In genomic region chr10:131568866-131569265, GRCh38 we compare ENCODE assay signal across 32 cellular contexts.
"Had no signal": no experiment of that assay in that cellular context is flagged by ENCODE, and none has a peak within 500 bp of the region (broad histone marks: within the 10 kb centered on the region; RNA-seq: fewer than 3 reads in every experiment).

No MANE protein-coding gene starts in this region.

- H3K36me3 Mint-ChIP-seq: activated naive CD4-positive, alpha-beta T cell treated with anti-CD3 and anti-CD28 coated beads, Interleukin-2, amount 50 U/mL, for 24 hours; activated naive CD8-positive, alpha-beta T cell treated with anti-CD3 and anti-CD28 coated beads for 36 hours had no signal

- H3K27ac Mint-ChIP-seq: activated B cell treated with CpG ODN at 0.5 μM for 24 hours; activated CD8-positive, alpha-beta T cell treated with anti-CD3 and anti-CD28 coated beads for 36 hours; activated naive CD4-positive, alpha-beta T cell treated with anti-CD3 and anti-CD28 coated beads for 36 hours; activated naive CD4-positive, alpha-beta T cell treated with anti-CD3 and anti-CD28 coated beads, Interleukin-2, amount 50 U/mL, for 24 hours; activated naive CD8-positive, alpha-beta T cell treated with anti-CD3 and anti-CD28 coated beads for 36 hours; activated naive CD8-positive, alpha-beta T cell treated with anti-CD3 and anti-CD28 coated beads, Interleukin-2, amount 50 U/mL, for 24 hours; activated T-helper 1 cell treated with anti-CD3 and anti-CD28 coated beads, Interleukin-12 subunit alpha, Interleukin-12 subunit beta, Interleukin-2, Interleukin-4 antibody, amounts not matched to agents 30 ng/mL and 10 ng/mL and 1 ng/mL, durations not matched to agents 14 hours and 24 hours and 36 hours; activated T-helper 2 cell treated with anti-CD3 and anti-CD28 coated beads, Interferon-gamma antibody, Interleukin-2, Interleukin-4, amounts not matched to agents 10 μg/mL and 5 μg/mL and 100 μg/mL, durations not matched to agents 14 hours and 24 hours and 36 hours; T-helper 17 cell; T-helper 2 cell treated with Interferon-gamma antibody and Interleukin-4, amounts not matched to agents 5 μg/mL and 100 μg/mL, for 36 hours had no signal

- H3K27me3 ChIP-seq: adrenal gland, body of pancreas had no signal

- ATAC-seq: activated CD4-positive, CD25-positive, alpha-beta regulatory T cell treated with anti-CD3 and anti-CD28 coated beads, Interleukin-2, amount 50 U/mL, for 24 hours; activated CD8-positive, alpha-beta T cell treated with anti-CD3 and anti-CD28 coated beads for 36 hours; activated naive CD8-positive, alpha-beta T cell treated with anti-CD3 and anti-CD28 coated beads, Interleukin-2, amount 50 U/mL, for 24 hours; body of pancreas; esophagus mucosa; T-helper 17 cell had no signal

- H3K4me1 ChIP-seq: adrenal gland, body of pancreas had no signal

- H3K4me1 Mint-ChIP-seq: activated B cell treated with CpG ODN at 0.5 μM for 24 hours; activated naive CD4-positive, alpha-beta T cell treated with anti-CD3 and anti-CD28 coated beads, Interleukin-2, amount 50 U/mL, for 24 hours; activated naive CD8-positive, alpha-beta T cell treated with anti-CD3 and anti-CD28 coated beads for 36 hours; activated naive CD8-positive, alpha-beta T cell treated with anti-CD3 and anti-CD28 coated beads, Interleukin-2, amount 50 U/mL, for 24 hours; T-helper 17 cell had no signal

- H3K4me3 Mint-ChIP-seq: activated B cell treated with CpG ODN at 0.5 μM for 24 hours; activated CD8-positive, alpha-beta T cell treated with anti-CD3 and anti-CD28 coated beads for 36 hours; activated naive CD4-positive, alpha-beta T cell treated with anti-CD3 and anti-CD28 coated beads for 36 hours; activated naive CD4-positive, alpha-beta T cell treated with anti-CD3 and anti-CD28 coated beads, Interleukin-2, amount 50 U/mL, for 24 hours; activated naive CD8-positive, alpha-beta T cell treated with anti-CD3 and anti-CD28 coated beads for 36 hours; activated naive CD8-positive, alpha-beta T cell treated with anti-CD3 and anti-CD28 coated beads, Interleukin-2, amount 50 U/mL, for 24 hours; activated T-helper 1 cell treated with anti-CD3 and anti-CD28 coated beads, Interleukin-12 subunit alpha, Interleukin-12 subunit beta, Interleukin-2, Interleukin-4 antibody, amounts not matched to agents 30 ng/mL and 10 ng/mL and 1 ng/mL, durations not matched to agents 14 hours and 24 hours and 36 hours; T-helper 17 cell; T-helper 2 cell treated with Interferon-gamma antibody and Interleukin-4, amounts not matched to agents 5 μg/mL and 100 μg/mL, for 36 hours had no signal

- H3K27ac ChIP-seq: adrenal gland, body of pancreas, epithelial cell of prostate, WERI-Rb-1 had no signal

- H3K9me3 Mint-ChIP-seq: activated naive CD4-positive, alpha-beta T cell treated with anti-CD3 and anti-CD28 coated beads, Interleukin-2, amount 50 U/mL, for 24 hours had no signal

- H3K4me3 ChIP-seq: adrenal gland, body of pancreas had no signal

- H3K36me3 ChIP-seq: adrenal gland, WERI-Rb-1 had no signal

- DNase-seq: activated B cell treated with CpG ODN at 0.5 μM for 24 hours; activated CD4-positive, alpha-beta T cell treated with anti-CD3 and anti-CD28 coated beads for 48 hours; activated CD4-positive, alpha-beta T cell treated with anti-CD3 and anti-CD28 coated beads, Interleukin-2, amount 50 U/mL, for 1 hour; activated CD4-positive, alpha-beta T cell treated with anti-CD3 and anti-CD28 coated beads, Interleukin-2, amount 50 U/mL, for 48 hours; activated CD8-positive, alpha-beta T cell treated with anti-CD3 and anti-CD28 coated beads for 36 hours; activated effector memory CD4-positive, alpha-beta T cell treated with anti-CD3 and anti-CD28 coated beads, Interleukin-2, amount 50 U/mL, for 16 hours; activated naive CD4-positive, alpha-beta T cell treated with anti-CD3 and anti-CD28 coated beads for 36 hours; activated naive CD8-positive, alpha-beta T cell treated with anti-CD3 and anti-CD28 coated beads for 36 hours; activated naive CD8-positive, alpha-beta T cell treated with anti-CD3 and anti-CD28 coated beads, Interleukin-2, amount 50 U/mL, for 24 hours; activated T-cell treated with anti-CD3 and anti-CD28 coated beads, Interleukin-2, amount 50 U/mL, for 1 hour; activated T-cell treated with anti-CD3 and anti-CD28 coated beads, Interleukin-2, amount 50 U/mL, for 48 hours; amygdala; aorta; body of pancreas; central memory CD4-positive, alpha-beta T cell; cortex of kidney; dermis blood vessel endothelial cell; effector CD8-positive, alpha-beta T cell; foreskin fibroblast; head of caudate nucleus; T-helper 1 cell; T-helper 17 cell; T1000; WERI-Rb-1 had no signal

- H3K27me3 Mint-ChIP-seq: activated B cell treated with CpG ODN at 0.5 μM for 24 hours; activated CD8-positive, alpha-beta T cell treated with anti-CD3 and anti-CD28 coated beads for 36 hours; activated naive CD4-positive, alpha-beta T cell treated with anti-CD3 and anti-CD28 coated beads, Interleukin-2, amount 50 U/mL, for 24 hours; activated naive CD8-positive, alpha-beta T cell treated with anti-CD3 and anti-CD28 coated beads, Interleukin-2, amount 50 U/mL, for 24 hours; T-helper 17 cell had no signal

- H3K9me3 ChIP-seq: adrenal gland, body of pancreas had no signal
